18 cellular contexts compared by ENCODE assay signal in the genomic region with DNA sequence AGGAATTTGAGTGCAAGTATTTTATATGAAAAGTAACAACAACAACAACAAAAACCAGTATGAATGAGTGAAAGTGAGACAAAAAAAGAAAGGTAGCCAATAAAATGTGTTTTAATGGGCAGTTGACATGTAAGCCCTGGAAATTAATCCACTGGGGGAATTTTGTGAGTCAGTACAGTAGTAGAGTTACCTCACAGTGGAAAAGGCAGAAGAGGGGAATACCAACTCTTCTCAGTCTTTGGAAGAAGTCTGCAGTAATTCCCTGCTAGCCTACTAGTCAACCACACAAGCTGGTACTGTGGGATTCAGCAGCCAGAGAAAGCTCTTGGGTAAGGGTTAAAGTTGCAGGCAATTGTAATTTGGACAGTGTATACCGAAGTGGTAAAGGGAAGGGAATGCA.
DNase-seq lines count a peak whose midpoint lies in the region; ATAC-seq, FAIRE-seq and TF ChIP-seq lines count a peak whose summit lies in the region.
"Had no signal": no experiment of that assay in that cellular context is flagged by ENCODE, and none has a peak within 500 bp of the region (broad histone marks: within the 10 kb centered on the region; RNA-seq: fewer than 3 reads in every experiment).

No MANE protein-coding gene starts in this region.

- no peak for DNase-seq in superior temporal gyrus (ENCODE audit: extremely low spot score)
- no peak for DNase-seq in NCI-H2196 treated with DMSO at 0.1 percent for 48 hours (lab: John Stamatoyannopoulos, UW; ENCODE audit: unreplicated experiment)
- DNase-seq in H54 (ENCODE audit: insufficient read length, low spot score), result no peak
- DNase-seq: activated CD4-positive, alpha-beta T cell treated with anti-CD3 and anti-CD28 coated beads, Interleukin-2, amount 50 U/mL, for 1 hour; activated naive CD4-positive, alpha-beta T cell treated with Interleukin-2 at 50 U/mL for 16 hours; endodermal cell; NCI-H2029; ovary; sigmoid colon; stimulated activated CD4-positive, alpha-beta T cell treated with anti-CD3 and anti-CD28 coated beads, Interleukin-2, amount 100 ng/mL, for 24 hours had no signal

- no peak overlapping the region for H3K4me3 Mint-ChIP-seq in stimulated activated memory B cell treated with anti-CD40 and anti-IgM and Interleukin-4, amounts not matched to agents 10 μg/mL and 1 μg/mL and 100 μg/mL, for 72 hours
- H3K4me3 Mint-ChIP-seq: endodermal cell had no signal

- H3K4me1 Mint-ChIP-seq in stimulated activated memory B cell treated with anti-CD40 and anti-IgM and Interleukin-4, amounts not matched to agents 10 μg/mL and 1 μg/mL and 100 μg/mL, for 72 hours, result no peaks in the 10 kb centered on the region
- H3K4me1 Mint-ChIP-seq: endodermal cell had no signal

- H3K27ac Mint-ChIP-seq in stimulated activated memory B cell treated with anti-CD40 and anti-IgM and Interleukin-4, amounts not matched to agents 10 μg/mL and 1 μg/mL and 100 μg/mL, for 72 hours, result no peak overlapping the region
- H3K27ac Mint-ChIP-seq: endodermal cell had no signal

- TF ChIP-seq POLR2A in H54 (IDR thresholded peaks at IDR 0.05; ENCODE audit: low read depth, low read length), result no peak

- no peaks in the 10 kb centered on the region for H3K27me3 Mint-ChIP-seq in stimulated activated memory B cell treated with anti-CD40 and anti-IgM and Interleukin-4, amounts not matched to agents 10 μg/mL and 1 μg/mL and 100 μg/mL, for 72 hours

- H3K9me3 Mint-ChIP-seq in stimulated activated memory B cell treated with anti-CD40 and anti-IgM and Interleukin-4, amounts not matched to agents 10 μg/mL and 1 μg/mL and 100 μg/mL, for 72 hours, result peaks cover 6% of the 10 kb centered on the region
- H3K9me3 Mint-ChIP-seq: endodermal cell had no signal

- FAIRE-seq in H54 (lab: Jason Lieb, UNC), result no peak
- FAIRE-seq: astrocyte, D721Med, islet of Langerhans, K562 had no signal

- ATAC-seq in GM18909 (IDR thresholded peaks at IDR 0.05; ENCODE audit: poor library complexity, unreplicated experiment) (peak; percentile 59), HG02623 (IDR thresholded peaks at IDR 0.05; ENCODE audit: unreplicated experiment) (peak; percentile 52), HG03565 (IDR thresholded peaks at IDR 0.05; ENCODE audit: unreplicated experiment) (peak; percentile 50)
- peak; percentile 43 for ATAC-seq in stimulated activated memory B cell treated with anti-CD40 and anti-IgM and Interleukin-4, amounts not matched to agents 10 μg/mL and 1 μg/mL and 100 μg/mL, for 72 hours
- ATAC-seq: K562 had no signal

- H3K36me3 Mint-ChIP-seq in stimulated activated memory B cell treated with anti-CD40 and anti-IgM and Interleukin-4, amounts not matched to agents 10 μg/mL and 1 μg/mL and 100 μg/mL, for 72 hours, result no peaks in the 10 kb centered on the region
